ENCODE assay signal across 1 cellular context in genomic region chr16:77194295-77195231, GRCh38.
TF ChIP-seq lines count a peak whose summit lies in the region.

No MANE protein-coding gene starts in this region.

TF ChIP-seq in GM12878, 131 proteins besides CTCF, POLR2A, EP300 and RAD21:
- TF ChIP-seq BCL3 (IDR thresholded peaks at IDR 0.05; ENCODE audit: borderline replicate concordance, insufficient read depth, low read depth, low read length, poor library complexity, severe bottlenecking) = peak; percentile 34
- no peak for TF ChIP-seq SREBF1 (IDR thresholded peaks at IDR 0.05; ENCODE audit: low read length)
